Comparison of ENCODE assay signal across 13 cellular contexts in the genomic region with DNA sequence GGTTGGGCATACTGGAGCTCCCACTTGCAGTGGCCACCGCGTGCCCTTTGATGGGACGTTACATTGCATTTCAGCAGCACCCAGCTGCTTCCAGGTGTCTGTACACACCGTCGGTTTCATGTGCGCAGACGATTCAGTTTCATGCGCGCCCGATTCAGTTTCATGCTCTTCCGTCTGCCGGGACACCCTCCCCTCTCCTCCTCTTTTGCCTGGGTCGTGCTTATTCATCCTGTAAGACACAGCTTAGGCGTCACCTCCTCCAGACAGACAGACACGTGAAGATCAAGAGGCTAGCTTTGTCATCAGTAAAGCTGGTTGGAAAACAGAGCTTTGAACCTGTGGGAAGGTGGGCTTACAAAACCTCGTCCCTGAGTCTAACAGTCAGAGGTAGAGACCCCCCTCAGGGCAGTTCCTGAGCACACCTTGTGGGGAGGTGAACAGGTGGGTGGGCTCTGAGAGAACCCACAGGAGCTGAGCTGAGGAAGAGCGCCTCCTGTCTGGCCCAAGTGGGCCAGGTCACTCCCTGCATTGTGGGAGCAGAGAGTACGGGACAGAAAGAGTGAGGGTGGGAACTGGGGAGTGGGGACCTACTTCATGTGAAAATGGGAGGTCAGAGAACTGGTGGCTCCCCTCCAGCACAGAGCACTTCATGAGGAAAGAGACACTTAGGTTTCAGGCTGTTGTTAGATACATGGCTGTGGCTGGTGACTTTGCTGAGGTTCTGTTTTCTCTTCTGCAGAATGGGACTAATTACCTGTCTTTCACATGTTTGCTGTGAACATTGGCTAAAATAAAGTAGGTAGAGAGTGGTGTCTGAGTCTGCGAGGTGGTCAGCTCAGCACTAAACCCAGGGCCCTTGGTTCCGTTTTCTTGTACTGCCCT.
DNase-seq lines count a peak whose midpoint lies in the region; ATAC-seq and TF ChIP-seq lines count a peak whose summit lies in the region.
"Had no signal": no experiment of that assay in that cellular context is flagged by ENCODE, and none has a peak within 500 bp of the region (broad histone marks: within the 10 kb centered on the region; RNA-seq: fewer than 3 reads in every experiment).

No MANE protein-coding gene starts in this region.

- H3K36me3 ChIP-seq in OCI-LY7 (ENCODE audit: insufficient read depth, low read length) (no peaks in the 10 kb centered on the region), MG63 (no peaks in the 10 kb centered on the region; the same call in 1 of the 2 replicates)

- no peaks in the 10 kb centered on the region for H3K9me3 ChIP-seq in OCI-LY7 (ENCODE audit: low read length)
- H3K9me3 ChIP-seq in MG63, result no peaks in the 10 kb centered on the region

- no peaks in the 10 kb centered on the region for H4K20me1 ChIP-seq in OCI-LY7 (ENCODE audit: insufficient read depth, low read length)

- H3K27ac Mint-ChIP-seq in stimulated activated naive B cell treated with anti-CD40 and anti-IgM and Interleukin-4, amounts not matched to agents 10 μg/mL and 1 μg/mL and 100 μg/mL, for 72 hours, result peak overlapping the region; percentile 33

- H3K4me1 ChIP-seq in OCI-LY7 (ENCODE audit: insufficient read depth, low read length, poor library complexity, severe bottlenecking), result peaks cover 30% of the 10 kb centered on the region

- H3K36me3 Mint-ChIP-seq in stimulated activated naive B cell treated with anti-CD40 and anti-IgM and Interleukin-4, amounts not matched to agents 10 μg/mL and 1 μg/mL and 100 μg/mL, for 72 hours, result peaks cover 33 to 48% of the 10 kb centered on the region in 2 donors

- ATAC-seq in left cardiac atrium (no peak), Right ventricle myocardium inferior (no peak)
- ATAC-seq in stimulated activated naive B cell treated with anti-CD40 and anti-IgM and Interleukin-4, amounts not matched to agents 10 μg/mL and 1 μg/mL and 100 μg/mL, for 72 hours (replicated peaks), result no peak

- H2AFZ ChIP-seq in OCI-LY7 (ENCODE audit: low read length), result no peak overlapping the region

- H3K4me3 Mint-ChIP-seq in stimulated activated naive B cell treated with anti-CD40 and anti-IgM and Interleukin-4, amounts not matched to agents 10 μg/mL and 1 μg/mL and 100 μg/mL, for 72 hours, result no peak overlapping the region

- H3K9me3 Mint-ChIP-seq in stimulated activated naive B cell treated with anti-CD40 and anti-IgM and Interleukin-4, amounts not matched to agents 10 μg/mL and 1 μg/mL and 100 μg/mL, for 72 hours, result no peaks in the 10 kb centered on the region

- no peak overlapping the region for H3K4me3 ChIP-seq in OCI-LY7 (ENCODE audit: low read depth, low read length, poor library complexity, severe bottlenecking)
- no peak overlapping the region for H3K4me3 ChIP-seq in MG63

- H3K27ac ChIP-seq in OCI-LY7 (ENCODE audit: low read depth, low read length, poor library complexity, severe bottlenecking), result no peak overlapping the region
- H3K27ac ChIP-seq: C4-2B had no signal

- no peak overlapping the region for H3K4me2 ChIP-seq in OCI-LY7 (ENCODE audit: low read length)

- no peaks in the 10 kb centered on the region for H3K79me2 ChIP-seq in OCI-LY7 (ENCODE audit: insufficient read depth, low read depth, low read length)

- CTCF ChIA-PET in OCI-LY7 (lab: Charles Lee; ENCODE audit: unreplicated experiment), result interaction anchor here (0.6 to 1.2 kb wide), 2 partner anchors 159 to 160 kb away, joined by 3 to 6 read pairs; no protein-coding TSS in a partner anchor

- no TSS peak for BruUV-seq in OCI-LY7 (replicated peaks; lab: Mats Ljungman, UMichigan)

- 0 out of 2 replicates have a peak, but pooled peaks have one; percentile 45 for TF ChIP-seq CTCF in OCI-LY7 (conservative IDR thresholded peaks at IDR 0.05; ENCODE audit: low read length)

- no peaks in the 10 kb centered on the region for H3K27me3 Mint-ChIP-seq in stimulated activated naive B cell treated with anti-CD40 and anti-IgM and Interleukin-4, amounts not matched to agents 10 μg/mL and 1 μg/mL and 100 μg/mL, for 72 hours

- peaks cover 30 to 41% of the 10 kb centered on the region in 2 donors for H3K4me1 Mint-ChIP-seq in stimulated activated naive B cell treated with anti-CD40 and anti-IgM and Interleukin-4, amounts not matched to agents 10 μg/mL and 1 μg/mL and 100 μg/mL, for 72 hours

- no peaks in the 10 kb centered on the region for H3K9me2 ChIP-seq in OCI-LY7 (ENCODE audit: insufficient read depth, low read length)

- POLR2A ChIA-PET in OCI-LY7 (lab: Charles Lee), result interaction anchor here (0.5 to 1.1 kb wide), 4 partner anchors 41 to 270 kb away, joined by 3 read pairs; no protein-coding TSS in a partner anchor

- no peaks in the 10 kb centered on the region for H3K27me3 ChIP-seq in MG63

- DNase-seq in left cardiac atrium (peak; percentile 7), Right ventricle myocardium inferior (ENCODE audit: missing footprints) (no peak), OCI-LY7 (ENCODE audit: low spot score) (no peak), left kidney (ENCODE audit: low read depth, low spot score) (peak; percentile 93), occipital lobe (lab: John Stamatoyannopoulos, UW) (no peak), MG63 (no peak)
- no peak for DNase-seq in stimulated activated naive B cell treated with anti-CD40 and anti-IgM and Interleukin-4, amounts not matched to agents 10 μg/mL and 1 μg/mL and 100 μg/mL, for 72 hours
- DNase-seq in stimulated activated CD4-positive, alpha-beta T cell treated with anti-CD3 and anti-CD28 coated beads, Interleukin-4, amount 100 ng/mL, for 24 hours, result no peak
- DNase-seq: H7, NCI-H1048, NCI-H510A, OCI-M1 had no signal

- intact Hi-C loops in left cardiac atrium (cut with DNase I) (loop anchor here (10.0 kb wide), 3 partner anchors 126 to 716 kb away; no protein-coding TSS in a partner anchor), Right ventricle myocardium inferior (cut with DNase I) (loop anchor here (5.0 to 10.0 kb wide), 3 partner anchors 74 to 356 kb away; no protein-coding TSS in a partner anchor), OCI-LY7 (cut with micrococcal nuclease; ENCODE audit: unreplicated experiment) (loop anchor here (5.0 to 10.0 kb wide), 4 partner anchors 49 to 719 kb away; no protein-coding TSS in a partner anchor)

Comparison
In these comparisons a context has a peak if more than half of its experiments do, and no peak if none do; other contexts are left out.
1. DNase-seq: peak in left cardiac atrium (single experiment) and left kidney (single experiment); none in Right ventricle myocardium inferior (single experiment), OCI-LY7 (single experiment), stimulated activated naive B cell treated with anti-CD40 and anti-IgM and Interleukin-4, amounts not matched to agents 10 μg/mL and 1 μg/mL and 100 μg/mL, for 72 hours (single experiment), occipital lobe (single experiment), MG63 (single experiment) and stimulated activated CD4-positive, alpha-beta T cell treated with anti-CD3 and anti-CD28 coated beads, Interleukin-4, amount 100 ng/mL, for 24 hours (single experiment).